Comparison of ENCODE assay signal across 8 cellular contexts in the genomic region with DNA sequence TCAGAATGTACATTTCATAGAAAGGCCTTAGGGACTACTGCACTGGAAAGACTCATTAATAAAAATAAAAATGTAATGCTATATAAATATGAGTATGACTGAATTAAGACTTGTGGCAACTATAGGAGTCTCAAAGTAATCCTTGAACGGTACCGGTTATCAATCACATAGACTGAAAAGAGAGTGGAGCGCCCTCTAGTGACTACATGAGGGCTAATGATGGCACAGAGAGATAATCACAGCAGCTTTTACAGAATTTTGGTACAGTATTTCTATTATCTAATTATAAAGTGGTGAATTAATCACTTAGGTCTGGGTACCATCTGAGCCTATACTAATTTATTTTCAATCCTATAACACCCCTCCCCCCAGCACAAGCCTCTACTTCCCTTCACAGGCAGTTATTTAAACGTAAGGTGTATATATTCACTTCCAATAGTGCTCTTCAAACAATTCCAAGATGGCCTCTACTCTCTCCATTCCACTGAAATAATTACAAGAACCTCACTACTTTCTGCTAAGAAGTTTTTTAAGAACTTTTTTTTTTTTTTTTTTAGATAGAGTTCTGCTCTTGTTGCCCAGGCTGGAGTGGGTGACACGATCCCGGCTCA. TPM values are rescaled to one million over a fixed set of nuclear protein-coding genes. Genes with fewer than 3 reads are reported as not detected.
A peak's percentile ranks its signal among the peaks of the same experiment; 100 is the strongest.
DNase-seq lines count a peak whose midpoint lies in the region; ATAC-seq and TF ChIP-seq lines count a peak whose summit lies in the region.

No MANE protein-coding gene starts in this region.

- no peak overlapping the region for H3K27ac Mint-ChIP-seq in endodermal cell

- H3K9me3 ChIP-seq in endodermal cell (ENCODE audit: control insufficient read depth, low read length), result no peaks in the 10 kb centered on the region

- no peak overlapping the region for H3K9ac ChIP-seq in endodermal cell (ENCODE audit: extremely low read depth, low read length, poor library complexity, severe bottlenecking)

- TF ChIP-seq CTCF in endodermal cell (conservative IDR thresholded peaks at IDR 0.05), result peak; percentile 89

- H3K27me3 Mint-ChIP-seq in endodermal cell (ENCODE audit: insufficient read depth), result no peaks in the 10 kb centered on the region

- H3K9me3 Mint-ChIP-seq in endodermal cell, result no peaks in the 10 kb centered on the region

- no peak for ATAC-seq in GM21528 (IDR thresholded peaks at IDR 0.05; ENCODE audit: low FRiP score, unreplicated experiment)

- DNase-seq in SIG-M5 treated with dmso at 0.1 percent for 504 hours (lab: John Stamatoyannopoulos, UW; ENCODE audit: unreplicated experiment), result peak; percentile 47
- no peak for DNase-seq in SIG-M5 (lab: John Stamatoyannopoulos, UW)
- peak; percentile 19 for DNase-seq in NCI-H2107 (lab: John Stamatoyannopoulos, UW)
- DNase-seq in activated CD4-positive, alpha-beta T cell treated with anti-CD3 and anti-CD28 coated beads for 48 hours, result peak; percentile 60
- DNase-seq in endodermal cell, result peak; percentile 77
- DNase-seq in myocyte (ENCODE audit: low read depth), result peak; percentile 55
- peak; percentile 32 for DNase-seq in stromal cell of bone marrow (ENCODE audit: low read depth)

- peaks cover 63% of the 10 kb centered on the region for H3K36me3 ChIP-seq in endodermal cell (ENCODE audit: control insufficient read depth, insufficient read depth, low read length)

- peaks cover 51% of the 10 kb centered on the region for H3K36me3 Mint-ChIP-seq in endodermal cell (ENCODE audit: low read depth)

- 62 to 70% methylated on average over 2 to 6 of the region's 6 CpGs for WGBS in endodermal cell (ENCODE audit: insufficient coverage in 1 of 2, insufficient read length in 1 of 2), 2 experiments

- H3K27ac ChIP-seq in endodermal cell (ENCODE audit: low read depth, low read length), result no peak overlapping the region

- peaks cover 5% of the 10 kb centered on the region for H3K4me1 Mint-ChIP-seq in endodermal cell

- no peak overlapping the region for H3K4me3 Mint-ChIP-seq in endodermal cell

- H3K27me3 ChIP-seq in endodermal cell (ENCODE audit: control insufficient read depth, insufficient read depth, low read length, poor library complexity, severe bottlenecking), result no peaks in the 10 kb centered on the region

- H3K4me1 ChIP-seq in endodermal cell (ENCODE audit: control insufficient read depth, insufficient read depth, low read length), result no peaks in the 10 kb centered on the region

- no peak overlapping the region for H3K4me3 ChIP-seq in endodermal cell (ENCODE audit: low read length)

RNA-seq across cellular contexts. Expression of a gene that starts 40.7 kb away (rescaled TPM):
- total RNA-seq in endodermal cell (10 to 100 TPM; 48.0 to 62.4 TPM), myocyte (15.9 and 17.0 TPM in 2 replicates)
- polyA plus RNA-seq in endodermal cell (2013, experiment 1 of 2), result 42.5 TPM
- polyA plus RNA-seq in endodermal cell (2013, experiment 2 of 2), result 40.5 TPM
- polyA plus RNA-seq in myocyte (2012), result 24.3 TPM
